1 cellular context compared by ENCODE assay signal in genomic region chr15:60004019-60004845, GRCh38.
TF ChIP-seq lines count a peak whose summit lies in the region.

Gene FOXB1, plus strand, starts transcription at chr15:60004311. Its CDS starts 653 bp downstream, at chr15:60004964.

TF ChIP-seq in GM23338, 12 proteins besides CTCF, POLR2A, EP300 and RAD21 (continued from another document):
- no peak for TF ChIP-seq ZNF462 (CRISPR knock-in tag; IDR thresholded peaks at IDR 0.05)
- no peak for TF ChIP-seq CREB1 (CRISPR knock-in tag; IDR thresholded peaks at IDR 0.05; ENCODE audit: low read depth)
- TF ChIP-seq STAT1 (IDR thresholded peaks at IDR 0.05; ENCODE audit: unreplicated experiment): no peak
TF ChIP-seq in GM23338: peak in this region for 2.
